1 cellular context compared by ENCODE assay signal in the genomic region with DNA sequence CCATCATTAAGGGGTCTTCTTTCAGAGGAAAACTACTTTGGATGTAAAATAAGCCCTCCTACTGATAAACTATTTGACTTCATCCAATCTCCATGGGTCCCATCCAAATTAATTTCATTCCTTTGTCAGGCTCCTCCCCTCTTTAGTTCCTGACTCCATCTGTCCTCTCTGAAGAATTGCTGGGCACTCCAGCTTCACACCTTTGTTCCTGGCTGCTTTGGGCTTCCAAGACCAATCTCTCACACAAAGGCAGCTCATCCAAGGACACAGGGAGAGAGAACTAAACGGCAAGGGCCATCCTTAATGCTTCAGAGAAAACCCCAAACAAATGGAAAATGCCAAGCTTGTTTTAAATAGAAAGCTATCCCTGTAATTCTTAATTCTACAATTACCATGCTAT.
TF ChIP-seq lines count a peak whose summit lies in the region.

No MANE protein-coding gene starts in this region.

TF ChIP-seq in H1, 55 proteins besides CTCF, POLR2A, EP300 and RAD21 (continued from another document):
- TF ChIP-seq POLR2AphosphoS5 (IDR thresholded peaks at IDR 0.05; ENCODE audit: low read depth, low read length) (no peak), KDM5A (IDR thresholded peaks at IDR 0.05; ENCODE audit: low read length) (no peak), FOSL1 (IDR thresholded peaks at IDR 0.05; ENCODE audit: insufficient read depth, low read depth, low read length) (no peak), SP2 (IDR thresholded peaks at IDR 0.05; ENCODE audit: low read length) (no peak), CBX5 (IDR thresholded peaks at IDR 0.05; ENCODE audit: low read depth, low read length) (no peak)
- TF ChIP-seq, protein P1, sequence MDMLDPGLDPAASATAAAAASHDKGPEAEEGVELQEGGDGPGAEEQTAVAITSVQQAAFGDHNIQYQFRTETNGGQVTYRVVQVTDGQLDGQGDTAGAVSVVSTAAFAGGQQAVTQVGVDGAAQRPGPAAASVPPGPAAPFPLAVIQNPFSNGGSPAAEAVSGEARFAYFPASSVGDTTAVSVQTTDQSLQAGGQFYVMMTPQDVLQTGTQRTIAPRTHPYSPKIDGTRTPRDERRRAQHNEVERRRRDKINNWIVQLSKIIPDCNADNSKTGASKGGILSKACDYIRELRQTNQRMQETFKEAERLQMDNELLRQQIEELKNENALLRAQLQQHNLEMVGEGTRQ (IDR thresholded peaks at IDR 0.05; ENCODE audit: low read length), result no peak
- TF ChIP-seq, protein P2, sequence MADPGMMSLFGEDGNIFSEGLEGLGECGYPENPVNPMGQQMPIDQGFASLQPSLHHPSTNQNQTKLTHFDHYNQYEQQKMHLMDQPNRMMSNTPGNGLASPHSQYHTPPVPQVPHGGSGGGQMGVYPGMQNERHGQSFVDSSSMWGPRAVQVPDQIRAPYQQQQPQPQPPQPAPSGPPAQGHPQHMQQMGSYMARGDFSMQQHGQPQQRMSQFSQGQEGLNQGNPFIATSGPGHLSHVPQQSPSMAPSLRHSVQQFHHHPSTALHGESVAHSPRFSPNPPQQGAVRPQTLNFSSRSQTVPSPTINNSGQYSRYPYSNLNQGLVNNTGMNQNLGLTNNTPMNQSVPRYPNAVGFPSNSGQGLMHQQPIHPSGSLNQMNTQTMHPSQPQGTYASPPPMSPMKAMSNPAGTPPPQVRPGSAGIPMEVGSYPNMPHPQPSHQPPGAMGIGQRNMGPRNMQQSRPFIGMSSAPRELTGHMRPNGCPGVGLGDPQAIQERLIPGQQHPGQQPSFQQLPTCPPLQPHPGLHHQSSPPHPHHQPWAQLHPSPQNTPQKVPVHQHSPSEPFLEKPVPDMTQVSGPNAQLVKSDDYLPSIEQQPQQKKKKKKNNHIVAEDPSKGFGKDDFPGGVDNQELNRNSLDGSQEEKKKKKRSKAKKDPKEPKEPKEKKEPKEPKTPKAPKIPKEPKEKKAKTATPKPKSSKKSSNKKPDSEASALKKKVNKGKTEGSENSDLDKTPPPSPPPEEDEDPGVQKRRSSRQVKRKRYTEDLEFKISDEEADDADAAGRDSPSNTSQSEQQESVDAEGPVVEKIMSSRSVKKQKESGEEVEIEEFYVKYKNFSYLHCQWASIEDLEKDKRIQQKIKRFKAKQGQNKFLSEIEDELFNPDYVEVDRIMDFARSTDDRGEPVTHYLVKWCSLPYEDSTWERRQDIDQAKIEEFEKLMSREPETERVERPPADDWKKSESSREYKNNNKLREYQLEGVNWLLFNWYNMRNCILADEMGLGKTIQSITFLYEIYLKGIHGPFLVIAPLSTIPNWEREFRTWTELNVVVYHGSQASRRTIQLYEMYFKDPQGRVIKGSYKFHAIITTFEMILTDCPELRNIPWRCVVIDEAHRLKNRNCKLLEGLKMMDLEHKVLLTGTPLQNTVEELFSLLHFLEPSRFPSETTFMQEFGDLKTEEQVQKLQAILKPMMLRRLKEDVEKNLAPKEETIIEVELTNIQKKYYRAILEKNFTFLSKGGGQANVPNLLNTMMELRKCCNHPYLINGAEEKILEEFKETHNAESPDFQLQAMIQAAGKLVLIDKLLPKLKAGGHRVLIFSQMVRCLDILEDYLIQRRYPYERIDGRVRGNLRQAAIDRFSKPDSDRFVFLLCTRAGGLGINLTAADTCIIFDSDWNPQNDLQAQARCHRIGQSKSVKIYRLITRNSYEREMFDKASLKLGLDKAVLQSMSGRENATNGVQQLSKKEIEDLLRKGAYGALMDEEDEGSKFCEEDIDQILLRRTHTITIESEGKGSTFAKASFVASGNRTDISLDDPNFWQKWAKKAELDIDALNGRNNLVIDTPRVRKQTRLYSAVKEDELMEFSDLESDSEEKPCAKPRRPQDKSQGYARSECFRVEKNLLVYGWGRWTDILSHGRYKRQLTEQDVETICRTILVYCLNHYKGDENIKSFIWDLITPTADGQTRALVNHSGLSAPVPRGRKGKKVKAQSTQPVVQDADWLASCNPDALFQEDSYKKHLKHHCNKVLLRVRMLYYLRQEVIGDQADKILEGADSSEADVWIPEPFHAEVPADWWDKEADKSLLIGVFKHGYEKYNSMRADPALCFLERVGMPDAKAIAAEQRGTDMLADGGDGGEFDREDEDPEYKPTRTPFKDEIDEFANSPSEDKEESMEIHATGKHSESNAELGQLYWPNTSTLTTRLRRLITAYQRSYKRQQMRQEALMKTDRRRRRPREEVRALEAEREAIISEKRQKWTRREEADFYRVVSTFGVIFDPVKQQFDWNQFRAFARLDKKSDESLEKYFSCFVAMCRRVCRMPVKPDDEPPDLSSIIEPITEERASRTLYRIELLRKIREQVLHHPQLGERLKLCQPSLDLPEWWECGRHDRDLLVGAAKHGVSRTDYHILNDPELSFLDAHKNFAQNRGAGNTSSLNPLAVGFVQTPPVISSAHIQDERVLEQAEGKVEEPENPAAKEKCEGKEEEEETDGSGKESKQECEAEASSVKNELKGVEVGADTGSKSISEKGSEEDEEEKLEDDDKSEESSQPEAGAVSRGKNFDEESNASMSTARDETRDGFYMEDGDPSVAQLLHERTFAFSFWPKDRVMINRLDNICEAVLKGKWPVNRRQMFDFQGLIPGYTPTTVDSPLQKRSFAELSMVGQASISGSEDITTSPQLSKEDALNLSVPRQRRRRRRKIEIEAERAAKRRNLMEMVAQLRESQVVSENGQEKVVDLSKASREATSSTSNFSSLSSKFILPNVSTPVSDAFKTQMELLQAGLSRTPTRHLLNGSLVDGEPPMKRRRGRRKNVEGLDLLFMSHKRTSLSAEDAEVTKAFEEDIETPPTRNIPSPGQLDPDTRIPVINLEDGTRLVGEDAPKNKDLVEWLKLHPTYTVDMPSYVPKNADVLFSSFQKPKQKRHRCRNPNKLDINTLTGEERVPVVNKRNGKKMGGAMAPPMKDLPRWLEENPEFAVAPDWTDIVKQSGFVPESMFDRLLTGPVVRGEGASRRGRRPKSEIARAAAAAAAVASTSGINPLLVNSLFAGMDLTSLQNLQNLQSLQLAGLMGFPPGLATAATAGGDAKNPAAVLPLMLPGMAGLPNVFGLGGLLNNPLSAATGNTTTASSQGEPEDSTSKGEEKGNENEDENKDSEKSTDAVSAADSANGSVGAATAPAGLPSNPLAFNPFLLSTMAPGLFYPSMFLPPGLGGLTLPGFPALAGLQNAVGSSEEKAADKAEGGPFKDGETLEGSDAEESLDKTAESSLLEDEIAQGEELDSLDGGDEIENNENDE (IDR thresholded peaks at IDR 0.05; ENCODE audit: insufficient replicate concordance, low read length), result no peak
- TF ChIP-seq, protein P3, sequence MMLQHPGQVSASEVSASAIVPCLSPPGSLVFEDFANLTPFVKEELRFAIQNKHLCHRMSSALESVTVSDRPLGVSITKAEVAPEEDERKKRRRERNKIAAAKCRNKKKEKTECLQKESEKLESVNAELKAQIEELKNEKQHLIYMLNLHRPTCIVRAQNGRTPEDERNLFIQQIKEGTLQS (IDR thresholded peaks at IDR 0.05; ENCODE audit: insufficient read depth, low read depth, low read length), result no peak
